24 cellular contexts compared by ENCODE assay signal in the genomic region with DNA sequence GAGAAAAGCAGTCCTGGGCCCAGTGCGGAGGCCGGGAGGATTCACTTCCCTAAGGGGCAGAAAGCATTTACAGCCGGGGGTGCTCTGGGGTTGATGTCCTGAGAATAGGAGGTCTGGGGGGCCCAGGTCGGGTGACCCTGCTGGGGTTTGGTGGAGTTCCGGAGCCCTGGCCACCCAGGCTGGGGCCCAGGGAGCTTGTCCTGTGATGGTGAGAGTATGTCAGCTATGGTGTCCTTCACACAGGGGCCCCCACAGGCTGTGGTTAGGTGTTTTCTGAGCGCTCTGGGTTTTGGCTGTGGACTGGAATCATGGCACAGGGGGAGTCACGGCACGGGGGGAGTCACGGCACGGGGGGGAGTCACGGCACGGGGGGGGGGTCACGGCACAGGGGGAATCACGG.
"Had no signal": no experiment of that assay in that cellular context is flagged by ENCODE, and none has a peak within 500 bp of the region (broad histone marks: within the 10 kb centered on the region; RNA-seq: fewer than 3 reads in every experiment).

No MANE protein-coding gene starts in this region.

- H3K27me3 ChIP-seq: brain microvascular endothelial cell had no signal

- H3K36me3 Mint-ChIP-seq: activated CD8-positive, alpha-beta memory T cell treated with anti-CD3 and anti-CD28 coated beads, Interleukin-2, amount 10 ng/mL, durations not matched to agents 7 days and 5 days; activated naive CD4-positive, alpha-beta T cell treated with anti-CD3 and anti-CD28 coated beads, Interleukin-2, amount 50 U/mL, for 72 hours had no signal

- H3K9me3 ChIP-seq: SJCRH30 had no signal

- DNase-seq: activated CD4-positive, alpha-beta T cell treated with anti-CD3 and anti-CD28 coated beads for 1 hour; activated CD4-positive, alpha-beta T cell treated with anti-CD3 and anti-CD28 coated beads, Interleukin-2, amount 10 ng/mL, durations not matched to agents 24 days and 14 days; activated CD4-positive, alpha-beta T cell treated with anti-CD3 and anti-CD28 coated beads, Interleukin-2, amount 50 U/mL, for 48 hours; activated CD8-positive, alpha-beta memory T cell treated with anti-CD3 and anti-CD28 coated beads, Interleukin-2, amount 10 ng/mL, durations not matched to agents 7 days and 5 days; activated effector memory CD4-positive, alpha-beta T cell treated with anti-CD3 and anti-CD28 coated beads, Interleukin-2, amount 50 U/mL, for 16 hours; activated naive CD4-positive, alpha-beta T cell treated with Interleukin-2 at 50 U/mL for 16 hours; activated T-cell treated with anti-CD3 and anti-CD28 coated beads, Interleukin-2, amount 50 U/mL, for 4 hours; brain microvascular endothelial cell; KG1; NCI-H1092; NCI-H1417; NCI-H2029; NCI-H2107; NCI-H2171 treated with DMSO at 0.1 percent for 48 hours; NCI-H226; NCI-H526; NCI-H774; OCI-M1; RPMI8226; SJCRH30 had no signal

- H3K4me1 Mint-ChIP-seq: activated CD4-positive, alpha-beta T cell treated with anti-CD3 and anti-CD28 coated beads, Interleukin-2, amount 10 ng/mL, durations not matched to agents 24 days and 14 days had no signal

- H3K4me3 ChIP-seq: SJCRH30 had no signal

- H3K27ac Mint-ChIP-seq: activated CD4-positive, alpha-beta T cell treated with anti-CD3 and anti-CD28 coated beads, Interleukin-2, amount 10 ng/mL, durations not matched to agents 24 days and 14 days; activated CD8-positive, alpha-beta memory T cell treated with anti-CD3 and anti-CD28 coated beads, Interleukin-2, amount 10 ng/mL, durations not matched to agents 7 days and 5 days; activated naive CD4-positive, alpha-beta T cell treated with anti-CD3 and anti-CD28 coated beads, Interleukin-2, amount 50 U/mL, for 72 hours; T-helper 1 cell treated with Interleukin-12 subunit alpha and Interleukin-12 subunit beta and Interleukin-4 antibody, amounts not matched to agents 30 μg/mL and 1 μg/mL, for 36 hours had no signal

- H3K27ac ChIP-seq: brain microvascular endothelial cell, SJCRH30 had no signal

- ATAC-seq: activated CD8-positive, alpha-beta memory T cell treated with anti-CD3 and anti-CD28 coated beads, Interleukin-2, amount 10 ng/mL, durations not matched to agents 7 days and 5 days; activated naive CD4-positive, alpha-beta T cell treated with anti-CD3 and anti-CD28 coated beads, Interleukin-2, amount 50 U/mL, for 72 hours; activated T-cell treated with anti-CD3 and anti-CD28 coated beads, Interleukin-2, amount 50 U/mL, for 4 hours; Panc1; Right ventricle myocardium inferior had no signal

- H3K36me3 ChIP-seq: brain microvascular endothelial cell, SJCRH30 had no signal

- H3K4me1 ChIP-seq: SJCRH30 had no signal

- H3K4me3 Mint-ChIP-seq: activated CD4-positive, alpha-beta T cell treated with anti-CD3 and anti-CD28 coated beads, Interleukin-2, amount 10 ng/mL, durations not matched to agents 24 days and 14 days; activated CD8-positive, alpha-beta memory T cell treated with anti-CD3 and anti-CD28 coated beads, Interleukin-2, amount 10 ng/mL, durations not matched to agents 7 days and 5 days; activated T-cell treated with anti-CD3 and anti-CD28 coated beads, Interleukin-2, amount 50 U/mL, for 4 hours; T-helper 1 cell treated with Interleukin-12 subunit alpha and Interleukin-12 subunit beta and Interleukin-4 antibody, amounts not matched to agents 30 μg/mL and 1 μg/mL, for 36 hours had no signal

- H3K9me3 Mint-ChIP-seq: activated CD4-positive, alpha-beta T cell treated with anti-CD3 and anti-CD28 coated beads, Interleukin-2, amount 10 ng/mL, durations not matched to agents 24 days and 14 days; activated naive CD4-positive, alpha-beta T cell treated with anti-CD3 and anti-CD28 coated beads, Interleukin-2, amount 50 U/mL, for 72 hours; activated T-cell treated with anti-CD3 and anti-CD28 coated beads, Interleukin-2, amount 50 U/mL, for 4 hours; T-helper 1 cell treated with Interleukin-12 subunit alpha and Interleukin-12 subunit beta and Interleukin-4 antibody, amounts not matched to agents 30 μg/mL and 1 μg/mL, for 36 hours had no signal
